Comparison of ENCODE assay signal across 24 cellular contexts in the genomic region with DNA sequence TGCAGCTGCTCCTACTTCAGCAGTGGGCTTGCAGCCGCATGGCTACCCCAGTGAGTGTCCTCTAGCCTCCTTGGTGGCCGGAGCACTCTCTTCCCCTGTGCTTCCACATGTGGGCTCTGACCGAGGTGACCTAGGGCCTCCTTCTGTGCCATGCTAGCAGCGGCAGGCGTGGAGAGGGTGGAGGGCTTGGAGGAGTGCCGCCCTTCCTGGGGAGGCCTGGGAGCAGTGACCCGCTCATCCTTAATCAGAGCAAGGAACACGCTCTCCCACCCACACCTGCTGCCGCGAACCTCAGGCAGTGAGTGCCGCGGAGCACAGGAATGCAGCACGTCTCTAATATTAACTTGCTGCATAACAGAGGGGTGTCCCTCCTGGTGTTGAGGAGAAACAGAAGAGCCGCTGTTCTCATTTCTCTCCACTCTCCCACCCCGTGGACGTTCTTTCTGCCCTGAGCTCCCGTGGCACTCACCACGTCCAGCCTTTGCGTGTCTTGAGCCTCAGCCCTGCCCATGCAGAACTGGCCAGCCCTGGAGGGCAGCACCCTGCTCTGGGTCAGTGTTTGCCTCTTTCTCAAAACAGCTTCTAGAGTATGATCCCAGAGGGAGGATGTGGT. TPM values are rescaled to one million over a fixed set of nuclear protein-coding genes. Genes with fewer than 3 reads are reported as not detected.
DNase-seq lines count a peak whose midpoint lies in the region; ATAC-seq and TF ChIP-seq lines count a peak whose summit lies in the region.
"Had no signal": no experiment of that assay in that cellular context is flagged by ENCODE, and none has a peak within 500 bp of the region (broad histone marks: within the 10 kb centered on the region; RNA-seq: fewer than 3 reads in every experiment).

No MANE protein-coding gene starts in this region.

- peaks cover 89% of the 10 kb centered on the region for H3K4me1 ChIP-seq in MM.1S (ENCODE audit: low read length)
- H3K4me1 ChIP-seq in heart right ventricle = peaks cover 2 to 62% (median 31%) of the 10 kb centered on the region in 9 donors
- H3K4me1 ChIP-seq in SJCRH30 = no peaks in the 10 kb centered on the region

- 65 to 69% methylated on average over 19 of the region's 19 CpGs for WGBS in heart right ventricle, 2 donors

- H3K4me3 ChIP-seq in GM12865 (ENCODE audit: low read depth, low read length) = peak overlapping the region; percentile 46
- peak overlapping the region; percentile 23; the same call in 1 of the 2 replicates for H3K4me3 ChIP-seq in MM.1S (ENCODE audit: low read length)
- H3K4me3 ChIP-seq in heart right ventricle = no peak overlapping the region
- no peak overlapping the region for H3K4me3 ChIP-seq in SJCRH30
- H3K4me3 ChIP-seq: gastroesophageal sphincter, ovary, uterus had no signal

- peak overlapping the region; percentile 61 for H3K9ac ChIP-seq in MM.1S (ENCODE audit: low read length)

- H3F3A ChIP-seq in MM.1S (ENCODE audit: insufficient read depth, low read length) = peaks cover 81% of the 10 kb centered on the region

- H3K27ac ChIP-seq in MM.1S (ENCODE audit: low read length) (peak overlapping the region; percentile 91), heart right ventricle (no peak overlapping the region), SJCRH30 (no peak overlapping the region)
- H3K27ac ChIP-seq: gastroesophageal sphincter, ovary, uterus had no signal

- no peak for DNase-seq in GM12865 (ENCODE audit: low read depth)
- no peak for DNase-seq in MM.1S
- DNase-seq in heart right ventricle = no peak
- peak; percentile 79 for DNase-seq in posterior vena cava (ENCODE audit: low spot score)
- no peak for DNase-seq in SJCRH30
- no peak for DNase-seq in NOMO-1 treated with dmso at 0.1 percent for 144 hours (lab: John Stamatoyannopoulos, UW; ENCODE audit: unreplicated experiment)
- no peak for DNase-seq in dedifferentiated amniotic fluid mesenchymal stem cell (ENCODE audit: extremely low spot score)
- DNase-seq in NCI-H187 treated with DMSO at 0.1 percent for 48 hours (lab: John Stamatoyannopoulos, UW) = no peak
- DNase-seq: activated CD4-positive, alpha-beta T cell treated with anti-CD3 and anti-CD28 coated beads, Interleukin-2, amount 10 ng/mL, durations not matched to agents 7 days and 5 days; activated naive CD8-positive, alpha-beta T cell treated with anti-CD3 and anti-CD28 coated beads, Interleukin-2, amount 10 ng/mL, durations not matched to agents 7 days and 5 days; CD4-positive, CD25-positive, alpha-beta regulatory T cell; HFFc6; islet precursor cell; NCI-H1092; NCI-H1930; NCI-H226; NCI-H748 treated with DMSO at 0.1 percent for 48 hours; OCI-M1; ovary; SIG-M5; T-helper 1 cell; uterus had no signal

- no peaks in the 10 kb centered on the region for H3K27me3 ChIP-seq in MM.1S (replicated peaks; ENCODE audit: insufficient read depth, low read length)
- no peaks in the 10 kb centered on the region for H3K27me3 ChIP-seq in heart right ventricle
- H3K27me3 ChIP-seq in SJCRH30 = no peaks in the 10 kb centered on the region
- H3K27me3 ChIP-seq: ovary, uterus had no signal

- no peaks in the 10 kb centered on the region for H4K20me1 ChIP-seq in MM.1S (ENCODE audit: insufficient read depth, low read length)

- H2AFZ ChIP-seq in MM.1S (ENCODE audit: low read length) = no peak overlapping the region

- H3K9me3 ChIP-seq in MM.1S (replicated peaks; ENCODE audit: insufficient read depth, low read length) (no peaks in the 10 kb centered on the region), heart right ventricle (no peaks in the 10 kb centered on the region), SJCRH30 (replicated peaks) (no peaks in the 10 kb centered on the region)
- H3K9me3 ChIP-seq: gastroesophageal sphincter, ovary, uterus had no signal

- peak in 6 of 8 donors; percentile 6 to 27 (median 18) for ATAC-seq in heart right ventricle
- ATAC-seq: activated T-helper 17 cell treated with anti-CD3 and anti-CD28 coated beads, Interleukin-2, amount 50 U/mL, for 72 hours; gastroesophageal sphincter had no signal

- no peaks in the 10 kb centered on the region for H3K36me3 ChIP-seq in MM.1S (replicated peaks; ENCODE audit: insufficient read depth, low read length)
- peaks cover 0 to 8% (median 0%) of the 10 kb centered on the region in 9 donors for H3K36me3 ChIP-seq in heart right ventricle
- H3K36me3 ChIP-seq in SJCRH30 = no peaks in the 10 kb centered on the region
- H3K36me3 ChIP-seq: gastroesophageal sphincter, ovary, uterus had no signal

- H3K9me2 ChIP-seq in MM.1S (replicated peaks; ENCODE audit: insufficient read depth, low read length) = no peaks in the 10 kb centered on the region

- H3K79me2 ChIP-seq in MM.1S (ENCODE audit: low read length) = peaks cover 75% of the 10 kb centered on the region

- no peak for TF ChIP-seq CTCF in GM12865 (IDR thresholded peaks at IDR 0.05; ENCODE audit: insufficient read depth, low read depth, low read length, missing control alignments)
- no peak for TF ChIP-seq CTCF in MM.1S (IDR thresholded peaks at IDR 0.05; ENCODE audit: low read length)
- TF ChIP-seq CTCF in heart right ventricle (IDR thresholded peaks at IDR 0.05) = no peak

- H3K4me2 ChIP-seq in MM.1S (ENCODE audit: low read depth, low read length) = peak overlapping the region; percentile 86

- intact Hi-C loops in heart right ventricle (cut with DNase I) (no loop called here), posterior vena cava (cut with DNase I) (no loop called here)

RNA-seq across cellular contexts. Expression of a gene that starts 31.9 kb away (rescaled TPM):
- total RNA-seq in heart right ventricle = 10 to 100 TPM; 43.4 to 70.4 (median 52.5) TPM
- polyA plus RNA-seq in heart right ventricle = 10 to 100 TPM; 32.0 to 37.1 TPM
- total RNA-seq in posterior vena cava = 10 to 100 TPM; 45.7 to 51.8 TPM
- total RNA-seq in SJCRH30 (2014; rRNA removed; shearing (Covaris generic)) = 14.3 and 15.5 TPM in 2 replicates

Comparison
In these comparisons a context has a peak if more than half of its experiments do, and no peak if none do; other contexts are left out.
1. H3K4me3 ChIP-seq: peak in GM12865 (single experiment) and MM.1S (single experiment); none in heart right ventricle (0 of 10) and SJCRH30 (single experiment).